In the genomic region with DNA sequence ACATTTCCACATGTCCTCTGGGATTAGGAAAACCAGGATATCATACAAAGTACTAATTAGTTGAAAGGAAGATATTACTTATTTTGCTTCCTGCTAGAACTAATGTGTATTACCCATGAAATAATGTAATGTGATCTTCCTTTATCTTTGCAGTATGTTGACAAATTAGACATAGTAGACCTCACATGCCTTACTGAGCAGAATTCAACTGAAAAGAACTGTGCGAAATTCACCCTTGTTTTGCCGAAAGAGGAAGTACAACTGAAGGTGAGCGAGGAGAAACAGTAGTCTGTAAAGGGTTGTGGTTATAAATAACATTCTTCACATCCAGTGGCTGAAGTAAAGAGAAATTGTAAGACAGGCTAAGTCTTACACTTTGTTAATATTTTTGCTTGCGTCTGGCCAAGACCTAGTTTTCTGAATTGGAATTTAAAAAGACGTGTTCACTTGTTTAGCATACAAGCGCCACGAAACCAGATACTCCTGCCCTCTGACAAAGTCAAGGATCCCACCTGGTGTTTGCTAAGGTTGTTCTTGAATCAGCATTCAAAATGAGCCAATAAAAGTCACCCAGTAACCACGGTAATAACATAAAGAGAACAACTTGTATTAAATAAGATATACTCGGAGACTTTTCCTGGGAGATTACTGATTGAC, we compare ENCODE assay signal across 8 cellular contexts. TPM values are rescaled to one million over a fixed set of nuclear protein-coding genes. Genes with fewer than 3 reads are reported as not detected.
DNase-seq lines count a peak whose midpoint lies in the region; ATAC-seq lines count a peak whose summit lies in the region.
"Had no signal": no experiment of that assay in that cellular context is flagged by ENCODE, and none has a peak within 500 bp of the region (broad histone marks: within the 10 kb centered on the region; RNA-seq: fewer than 3 reads in every experiment).

No MANE protein-coding gene starts in this region.

- H3K36me3 Mint-ChIP-seq in activated naive CD4-positive, alpha-beta T cell treated with anti-CD3 and anti-CD28 coated beads, Interleukin-2, amount 50 U/mL, for 72 hours, result peaks cover 0 to 9% of the 10 kb centered on the region in 2 donors
- no peaks in the 10 kb centered on the region for H3K36me3 Mint-ChIP-seq in stimulated activated effector memory CD8-positive, alpha-beta T cell treated with anti-CD3 and anti-CD28 coated beads, Interleukin-12 subunit alpha, Interleukin-12 subunit beta, amount 100 ng/mL, for 72 hours

- H3K27ac Mint-ChIP-seq in activated naive CD4-positive, alpha-beta T cell treated with anti-CD3 and anti-CD28 coated beads, Interleukin-2, amount 50 U/mL, for 72 hours, result peak overlapping the region; percentile 40 to 85
- H3K27ac Mint-ChIP-seq in stimulated activated effector memory CD8-positive, alpha-beta T cell treated with anti-CD3 and anti-CD28 coated beads, Interleukin-12 subunit alpha, Interleukin-12 subunit beta, amount 100 ng/mL, for 72 hours, result no peak overlapping the region

- peaks cover under 1% of the 10 kb centered on the region for H3K4me1 Mint-ChIP-seq in stimulated activated effector memory CD8-positive, alpha-beta T cell treated with anti-CD3 and anti-CD28 coated beads, Interleukin-12 subunit alpha, Interleukin-12 subunit beta, amount 100 ng/mL, for 72 hours

- H3K4me3 Mint-ChIP-seq in stimulated activated effector memory CD8-positive, alpha-beta T cell treated with anti-CD3 and anti-CD28 coated beads, Interleukin-12 subunit alpha, Interleukin-12 subunit beta, amount 100 ng/mL, for 72 hours, result no peak overlapping the region

- H3K9me3 Mint-ChIP-seq in activated naive CD4-positive, alpha-beta T cell treated with anti-CD3 and anti-CD28 coated beads, Interleukin-2, amount 50 U/mL, for 72 hours, result peaks cover 0 to 7% of the 10 kb centered on the region in 2 donors
- H3K9me3 Mint-ChIP-seq in stimulated activated effector memory CD8-positive, alpha-beta T cell treated with anti-CD3 and anti-CD28 coated beads, Interleukin-12 subunit alpha, Interleukin-12 subunit beta, amount 100 ng/mL, for 72 hours, result no peaks in the 10 kb centered on the region

- DNase-seq in NCI-H1436 treated with DMSO at 0.1 percent for 48 hours (lab: John Stamatoyannopoulos, UW), result peak; percentile 58
- DNase-seq in activated naive CD4-positive, alpha-beta T cell treated with anti-CD3 and anti-CD28 coated beads, Interleukin-2, amount 50 U/mL, for 72 hours (ENCODE audit: low spot score in 2 of 2), result no peak
- DNase-seq in mucosa of gallbladder (ENCODE audit: low spot score), result no peak
- DNase-seq in T1000 (lab: John Stamatoyannopoulos, UW), result no peak
- DNase-seq in stimulated activated effector memory CD8-positive, alpha-beta T cell treated with anti-CD3 and anti-CD28 coated beads, Interleukin-12 subunit alpha, Interleukin-12 subunit beta, amount 100 ng/mL, for 72 hours (ENCODE audit: low spot score in 2 of 2), result no peak

- ATAC-seq in GM18873 (IDR thresholded peaks at IDR 0.05; ENCODE audit: low FRiP score, unreplicated experiment) (peak; percentile 95), HG02678 (IDR thresholded peaks at IDR 0.05; ENCODE audit: unreplicated experiment) (peak; percentile 97)
- peak; percentile 56 to 61 for ATAC-seq in activated naive CD4-positive, alpha-beta T cell treated with anti-CD3 and anti-CD28 coated beads, Interleukin-2, amount 50 U/mL, for 72 hours
- no peak for ATAC-seq in stimulated activated effector memory CD8-positive, alpha-beta T cell treated with anti-CD3 and anti-CD28 coated beads, Interleukin-12 subunit alpha, Interleukin-12 subunit beta, amount 100 ng/mL, for 72 hours

RNA-seq across cellular contexts. Expression of gene STAP1, which starts 16.8 kb away (rescaled TPM):
- 10 to 100 TPM; 10.4 to 10.9 TPM for total RNA-seq in activated naive CD4-positive, alpha-beta T cell treated with anti-CD3 and anti-CD28 coated beads, Interleukin-2, amount 50 U/mL, for 72 hours
- total RNA-seq in mucosa of gallbladder, result 0.75 TPM
- total RNA-seq: SJSA1 had no signal

RNA-seq across cellular contexts. Expression of gene CENPC, which starts 30.1 kb away (rescaled TPM):
- total RNA-seq in activated naive CD4-positive, alpha-beta T cell treated with anti-CD3 and anti-CD28 coated beads, Interleukin-2, amount 50 U/mL, for 72 hours, result 10 to 100 TPM; 34.7 to 74.0 TPM
- total RNA-seq in mucosa of gallbladder, result 17.3 TPM
